In genomic region chr3:15427182-15427880, GRCh38 we compare ENCODE assay signal across 8 cellular contexts. TPM values are rescaled to one million over a fixed set of nuclear protein-coding genes. Genes with fewer than 3 reads are reported as not detected.
A peak's percentile ranks its signal among the peaks of the same experiment; 100 is the strongest.
DNase-seq lines count a peak whose midpoint lies in the region; ATAC-seq, FAIRE-seq and TF ChIP-seq lines count a peak whose summit lies in the region.

Gene EAF1, plus strand, starts transcription at chr3:15427598. Its CDS starts 182 bp downstream, at chr3:15427780.
Gene METTL6, minus strand, starts transcription at chr3:15427544. Its CDS starts 1,033 bp downstream, at chr3:15426511.

- H3K27me3 Mint-ChIP-seq in IgD-negative memory B cell = no peaks in the 10 kb centered on the region
- H3K27me3 Mint-ChIP-seq in naive thymus-derived CD8-positive, alpha-beta T cell = no peaks in the 10 kb centered on the region

- H3K79me2 ChIP-seq in fibroblast of lung (ENCODE audit: control insufficient read depth, insufficient read depth, low read length) = peaks cover 50% of the 10 kb centered on the region

- H3K36me3 ChIP-seq in fibroblast of lung (ENCODE audit: control insufficient read depth, insufficient read depth, low read length) = peaks cover 5% of the 10 kb centered on the region

- peaks cover 29 to 42% (median 36%) of the 10 kb centered on the region in 3 donors for H3K4me1 Mint-ChIP-seq in IgD-negative memory B cell
- peaks cover 34 to 71% (median 63%) of the 10 kb centered on the region in 4 donors for H3K4me1 Mint-ChIP-seq in naive thymus-derived CD8-positive, alpha-beta T cell

- H3K4me3 ChIP-seq in fibroblast of lung (replicated peaks in 1 of 4; ENCODE audit: control extremely low read depth in 1 of 4, insufficient read depth in 1 of 4, low read depth in 3 of 4, low read length in 4 of 4) = peak within 1 kb of the TSS; percentile 92 to 100 (median 99)

- peak within 1 kb of the TSS; percentile 95 to 99 (median 98) for H3K4me3 Mint-ChIP-seq in IgD-negative memory B cell
- H3K4me3 Mint-ChIP-seq in naive thymus-derived CD8-positive, alpha-beta T cell = peak within 1 kb of the TSS; percentile 87 to 99 (median 98)

- peak within 1 kb of the TSS; percentile 96 for H3K27ac ChIP-seq in fibroblast of lung (ENCODE audit: insufficient read depth, low read length)

- peaks cover 6% of the 10 kb centered on the region for H3K4me1 ChIP-seq in fibroblast of lung (ENCODE audit: control insufficient read depth, extremely low read depth, insufficient read depth, low read length)

- TF ChIP-seq CTCF in D721Med (IDR thresholded peaks at IDR 0.05; ENCODE audit: insufficient read depth, missing control alignments) = no peak
- TF ChIP-seq CTCF in fibroblast of lung (conservative IDR thresholded peaks at IDR 0.05 in 1 of 2, IDR thresholded peaks at IDR 0.05 in 1 of 2; ENCODE audit: low read depth in 1 of 2, low read length in 2 of 2) = peak in 1 of 2 donors; percentile 15

- ATAC-seq in GM21528 (IDR thresholded peaks at IDR 0.05; ENCODE audit: low FRiP score, unreplicated experiment) = peak; percentile 91
- peak; percentile 91 for ATAC-seq in naive thymus-derived CD8-positive, alpha-beta T cell

- no peaks in the 10 kb centered on the region for H3K9me3 ChIP-seq in fibroblast of lung (ENCODE audit: control insufficient read depth, insufficient read depth, low read depth, low read length)

- peak within 1 kb of the TSS; percentile 96 to 97 (median 97) for H3K27ac Mint-ChIP-seq in IgD-negative memory B cell
- peak within 1 kb of the TSS; percentile 90 to 99 (median 96) for H3K27ac Mint-ChIP-seq in naive thymus-derived CD8-positive, alpha-beta T cell

- POLR2A ChIA-PET in naive thymus-derived CD8-positive, alpha-beta T cell (lab: Charles Lee) = interaction anchor here (0.7 to 1.3 kb wide), 3 partner anchors 16 to 1709 kb away, joined by 3 to 5 read pairs (median 3); partner anchors contain the start of gene CAPN7

- peak within 1 kb of the TSS; percentile 97 for H3K4me2 ChIP-seq in fibroblast of lung (ENCODE audit: extremely low read depth, insufficient read depth, low read length)

- no peak for FAIRE-seq in D721Med (lab: Jason Lieb, UNC)

- H4K20me1 ChIP-seq in fibroblast of lung (ENCODE audit: control insufficient read depth, extremely low read depth, insufficient read depth, low read length) = no peaks in the 10 kb centered on the region

- peaks cover 5% of the 10 kb centered on the region for H3K36me3 Mint-ChIP-seq in IgD-negative memory B cell
- H3K36me3 Mint-ChIP-seq in naive thymus-derived CD8-positive, alpha-beta T cell = peaks cover 0 to 47% (median 3%) of the 10 kb centered on the region in 3 donors

- DNase-seq in D721Med (ENCODE audit: insufficient read length, low spot score) (peak; percentile 80), RKO (ENCODE audit: low spot score) (peak; percentile 85), activated T-helper 1 cell treated with Interleukin-2 at 50 U/mL for 16 hours (ENCODE audit: low read depth) (peak; percentile 78), fibroblast of lung (ENCODE audit: low read depth in 2 of 2) (peak; percentile 79 to 80)
- peak; percentile 72 to 91 (median 81) for DNase-seq in naive thymus-derived CD8-positive, alpha-beta T cell
- DNase-seq in stimulated activated naive CD4-positive, alpha-beta T cell (lab: John Stamatoyannopoulos, UW) = peak; percentile 71 to 86 (median 78)

- no peaks in the 10 kb centered on the region for H3K27me3 ChIP-seq in fibroblast of lung (ENCODE audit: control insufficient read depth, insufficient read depth, low read length)

- peak within 1 kb of the TSS; percentile 99 for H2AFZ ChIP-seq in fibroblast of lung (ENCODE audit: low read length)

- peak within 1 kb of the TSS; percentile 88 for H3K9ac ChIP-seq in fibroblast of lung (ENCODE audit: insufficient read depth, low read length)

- no peaks in the 10 kb centered on the region for H3K9me3 Mint-ChIP-seq in IgD-negative memory B cell
- H3K9me3 Mint-ChIP-seq in naive thymus-derived CD8-positive, alpha-beta T cell = no peaks in the 10 kb centered on the region

RNA-seq across cellular contexts. Expression of gene EAF1, which starts in this region (rescaled TPM):
- polyA plus RNA-seq in IgD-negative memory B cell (5.4 TPM), fibroblast of lung (11.1 and 12.5 TPM in 2 replicates)
- total RNA-seq in fibroblast of lung = 20.8 and 22.6 TPM in 2 replicates
- 8.0 and 8.1 TPM in 2 replicates for polyA plus RNA-seq in fibroblast of lung (2012)
- polyA minus RNA-seq in fibroblast of lung (ENCODE audit: low replicate concordance) = 9.0 and 18.3 TPM in 2 replicates
- 10 to 100 TPM; 15.8 to 17.5 TPM for total RNA-seq in naive thymus-derived CD8-positive, alpha-beta T cell
- polyA plus RNA-seq in naive thymus-derived CD8-positive, alpha-beta T cell = 1 to 10 TPM; 4.6 to 7.7 (median 5.2) TPM

RNA-seq across cellular contexts. Expression of gene METTL6, which starts in this region (rescaled TPM):
- polyA plus RNA-seq in IgD-negative memory B cell (12.3 TPM), fibroblast of lung (25.7 and 29.2 TPM in 2 replicates)
- total RNA-seq in fibroblast of lung = 37.3 and 40.8 TPM in 2 replicates
- polyA plus RNA-seq in fibroblast of lung (2012) = 18.6 and 19.6 TPM in 2 replicates
- 2.8 and 9.7 TPM in 2 replicates for polyA minus RNA-seq in fibroblast of lung (ENCODE audit: low replicate concordance)
- total RNA-seq in naive thymus-derived CD8-positive, alpha-beta T cell = 10 to 100 TPM; 15.6 to 16.9 TPM
- 10 to 100 TPM; 14.8 to 22.2 (median 18.3) TPM for polyA plus RNA-seq in naive thymus-derived CD8-positive, alpha-beta T cell

Comparison
In these comparisons a context has a peak if more than half of its experiments do, and no peak if none do; other contexts are left out.
1. Peak in every context shown above with its lines: DNase-seq, ATAC-seq, H3K4me3 ChIP-seq and H3K27ac ChIP-seq.